In the genomic region with DNA sequence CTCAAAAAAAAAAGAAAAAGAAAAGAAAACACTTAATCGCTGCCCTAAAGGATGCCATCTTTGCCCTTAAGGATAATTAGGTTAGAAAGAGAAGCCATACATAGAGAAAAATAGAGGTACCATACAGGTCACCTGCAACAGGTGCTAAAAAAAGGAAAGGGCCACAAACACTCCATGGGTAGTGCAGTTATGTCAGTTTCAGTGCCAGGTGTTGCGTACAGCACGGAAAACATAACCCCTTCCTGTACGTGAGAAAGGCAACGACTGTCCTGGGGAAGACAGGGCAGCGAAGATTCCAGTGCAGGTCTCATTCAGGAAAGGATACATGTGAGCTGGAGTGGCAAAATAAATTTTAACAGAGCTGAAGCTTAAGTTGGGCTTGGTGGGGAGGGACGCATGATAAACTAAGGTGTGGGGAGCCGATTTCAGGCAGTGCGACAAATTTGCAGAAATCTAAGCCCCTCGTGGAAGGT, we compare ENCODE assay signal across 8 cellular contexts. TPM values are rescaled to one million over a fixed set of nuclear protein-coding genes. Genes with fewer than 3 reads are reported as not detected.
DNase-seq lines count a peak whose midpoint lies in the region; ATAC-seq and TF ChIP-seq lines count a peak whose summit lies in the region.

No MANE protein-coding gene starts in this region.

- peaks cover 25% of the 10 kb centered on the region for H3K79me2 ChIP-seq in Karpas-422 (ENCODE audit: low read length)

- H3K36me3 ChIP-seq in cardiac muscle cell (peaks cover 13% of the 10 kb centered on the region), Karpas-422 (ENCODE audit: insufficient read depth, low read length) (peaks cover 14% of the 10 kb centered on the region; the same call in 1 of the 2 replicates), body of pancreas (replicated peaks in 1 of 2; ENCODE audit: insufficient read depth in 1 of 2, low read depth in 2 of 2) (peaks cover 9% of the 10 kb centered on the region in 2 donors), uterus (no peaks in the 10 kb centered on the region)

- H3K9me3 ChIP-seq in cardiac muscle cell (ENCODE audit: low read depth) (no peaks in the 10 kb centered on the region), Karpas-422 (ENCODE audit: low read length) (no peaks in the 10 kb centered on the region), body of pancreas (no peaks in the 10 kb centered on the region), uterus (no peaks in the 10 kb centered on the region)

- H3K4me3 ChIP-seq in cardiac muscle cell, result peak overlapping the region; percentile 87
- H3K4me3 ChIP-seq in Karpas-422 (ENCODE audit: low read length), result peak overlapping the region; percentile 98
- peak overlapping the region in 1 of 2 donors; percentile 94 for H3K4me3 ChIP-seq in body of pancreas
- peak overlapping the region; percentile 89 to 100 for H3K4me3 ChIP-seq in uterus

- TF ChIP-seq CTCF in cardiac muscle cell (IDR thresholded peaks at IDR 0.05; ENCODE audit: low read depth, low read length), result no peak
- no peak for TF ChIP-seq CTCF in body of pancreas (IDR thresholded peaks at IDR 0.05)
- peak in 1 of 4 experiments; percentile 12 for TF ChIP-seq CTCF in uterus (IDR thresholded peaks at IDR 0.05)

- TF ChIP-seq POLR2A in body of pancreas (IDR thresholded peaks at IDR 0.05) (no peak), uterus (IDR thresholded peaks at IDR 0.05) (no peak)

- peaks cover 8% of the 10 kb centered on the region; the same call in 1 of the 2 replicates for H4K20me1 ChIP-seq in Karpas-422 (ENCODE audit: insufficient read depth, low read depth, low read length)

- no peaks in the 10 kb centered on the region for H3K9me2 ChIP-seq in Karpas-422 (replicated peaks; ENCODE audit: insufficient read depth, low read length)

- peak overlapping the region; percentile 68 for H3K9ac ChIP-seq in Karpas-422 (ENCODE audit: low read length)

- H3K27me3 ChIP-seq in cardiac muscle cell, result no peaks in the 10 kb centered on the region
- H3K27me3 ChIP-seq in Karpas-422 (ENCODE audit: low read length), result no peaks in the 10 kb centered on the region
- no peaks in the 10 kb centered on the region for H3K27me3 ChIP-seq in body of pancreas
- H3K27me3 ChIP-seq in uterus, result no peaks in the 10 kb centered on the region

- peak overlapping the region; percentile 76 for H3K4me2 ChIP-seq in Karpas-422 (ENCODE audit: low read depth, low read length, poor library complexity, severe bottlenecking)

- WGBS in body of pancreas, 2 donors, result 5 to 6% methylated on average over 10 of the region's 10 CpGs

- peaks cover 4% of the 10 kb centered on the region for H3K4me1 ChIP-seq in cardiac muscle cell (ENCODE audit: low read depth)
- peaks cover 16% of the 10 kb centered on the region for H3K4me1 ChIP-seq in Karpas-422 (ENCODE audit: low read length)
- peaks cover 25% of the 10 kb centered on the region for H3K4me1 ChIP-seq in body of pancreas
- peaks cover 8 to 14% of the 10 kb centered on the region in 2 donors for H3K4me1 ChIP-seq in uterus

- no peak for DNase-seq in cardiac muscle cell (ENCODE audit: low read depth in 1 of 2, low spot score in 1 of 2)
- DNase-seq in left ventricle myocardium superior, result no peak
- no peak for DNase-seq in Karpas-422
- DNase-seq in body of pancreas, result peak in 3 of 4 donors; percentile 28 to 61 (median 54)
- peak; percentile 16 to 62 for DNase-seq in lung microvascular endothelial cell (ENCODE audit: low read depth in 2 of 2)
- DNase-seq in uterus, result no peak
- no peak for DNase-seq in effector CD4-positive, alpha-beta T cell
- DNase-seq in inferior parietal cortex (ENCODE audit: extremely low spot score), result no peak

- H2AFZ ChIP-seq in Karpas-422 (ENCODE audit: low read length), result peak overlapping the region; percentile 70

- no peak for ATAC-seq in left ventricle myocardium superior
- peak; percentile 15 for ATAC-seq in body of pancreas

- peak overlapping the region; percentile 99 for H3K27ac ChIP-seq in cardiac muscle cell
- H3K27ac ChIP-seq in Karpas-422 (ENCODE audit: low read length), result no peak overlapping the region
- peak overlapping the region; percentile 48 to 100 (median 99) for H3K27ac ChIP-seq in body of pancreas
- peak overlapping the region; percentile 99 for H3K27ac ChIP-seq in uterus

- intact Hi-C loops in left ventricle myocardium superior (cut with micrococcal nuclease), result no loop called here
- intact Hi-C loops in body of pancreas (cut with DNase I), result no loop called here
- intact Hi-C loops in uterus (cut with DNase I; ENCODE audit: low total_unique reads), result no loop called here

RNA-seq across cellular contexts. Expression of a gene that starts 0.6 kb away (rescaled TPM):
- total RNA-seq in cardiac muscle cell, result 105 and 131 TPM in 2 replicates
- polyA plus RNA-seq in cardiac muscle cell, result 147 and 191 TPM in 2 replicates
- 146 TPM for total RNA-seq in left ventricle myocardium superior
- total RNA-seq in Karpas-422 (2014; rRNA removed; shearing (Covaris generic); ENCODE audit: low replicate concordance), result 189 and 362 TPM in 2 replicates
- 10 to 100 TPM; 77.1 to 87.7 TPM for total RNA-seq in body of pancreas
- 68.5 and 73.7 TPM in 2 replicates for total RNA-seq in lung microvascular endothelial cell
- total RNA-seq in uterus, result 100 to 1,000 TPM in 3 of 4 donors, 10 to 100 TPM in 1; 63.3 to 229 (median 192) TPM

RNA-seq across cellular contexts. Expression of a gene that starts 20.2 kb away (rescaled TPM):
- 1.5 and 3.8 TPM in 2 replicates for total RNA-seq in cardiac muscle cell
- polyA plus RNA-seq in cardiac muscle cell, result 3.4 and 6.6 TPM in 2 replicates
- total RNA-seq in left ventricle myocardium superior, result 9.9 TPM
- total RNA-seq in Karpas-422 (2014; rRNA removed; shearing (Covaris generic); ENCODE audit: low replicate concordance), result 1.6 and 3.2 TPM in 2 replicates
- total RNA-seq in body of pancreas, result 1 to 10 TPM; 6.2 to 9.6 TPM
- 1.3 and 3.0 TPM in 2 replicates for total RNA-seq in lung microvascular endothelial cell
- 10 to 100 TPM in 1 of 4 donors, 1 to 10 TPM in 3; 2.6 to 60.6 (median 5.8) TPM for total RNA-seq in uterus

RNA-seq across cellular contexts. Expression of a gene that starts 32.1 kb away (rescaled TPM):
- total RNA-seq in cardiac muscle cell (3.0 and 5.5 TPM in 2 replicates), left ventricle myocardium superior (3.4 TPM), body of pancreas (1 to 10 TPM; 7.0 to 8.6 TPM), lung microvascular endothelial cell (9.8 and 17.7 TPM in 2 replicates), uterus (10 to 100 TPM in 2 of 4 donors, 1 to 10 TPM in 2; 1.2 to 19.0 (median 9.5) TPM)
- 4.7 and 6.7 TPM in 2 replicates for polyA plus RNA-seq in cardiac muscle cell
- total RNA-seq in Karpas-422 (2014; rRNA removed; shearing (Covaris generic); ENCODE audit: low replicate concordance), result 2.3 and 2.5 TPM in 2 replicates

Comparison
In these comparisons a context has a peak if more than half of its experiments do, and no peak if none do; other contexts are left out.
1. DNase-seq: peak in body of pancreas (3 of 4) and lung microvascular endothelial cell (2 of 2); none in cardiac muscle cell (0 of 2), left ventricle myocardium superior (single experiment), Karpas-422 (single experiment), uterus (0 of 2), effector CD4-positive, alpha-beta T cell (single experiment) and inferior parietal cortex (single experiment).